In genomic region chr17:10631048-10631700, GRCh38 we compare ENCODE assay signal across 9 cellular contexts. TPM values are rescaled to one million over a fixed set of nuclear protein-coding genes. Genes with fewer than 3 reads are reported as not detected.
DNase-seq lines count a peak whose midpoint lies in the region; ATAC-seq and TF ChIP-seq lines count a peak whose summit lies in the region.
"Had no signal": no experiment of that assay in that cellular context is flagged by ENCODE, and none has a peak within 500 bp of the region (broad histone marks: within the 10 kb centered on the region; RNA-seq: fewer than 3 reads in every experiment).

No MANE protein-coding gene starts in this region.

- H3K27ac ChIP-seq in DND-41 (ENCODE audit: low read length): no peak overlapping the region
- no peak overlapping the region for H3K27ac ChIP-seq in testis
- H3K27ac ChIP-seq: SJSA1 had no signal

- no peak overlapping the region for H2AFZ ChIP-seq in DND-41 (ENCODE audit: low read depth, low read length)

- H3K4me3 ChIP-seq in DND-41 (ENCODE audit: low read depth in 1 of 2, low read length in 2 of 2) (no peak overlapping the region), HFF-Myc (replicated peaks; ENCODE audit: low read depth, low read length) (no peak overlapping the region), testis (no peak overlapping the region)
- H3K4me3 ChIP-seq: SJSA1 had no signal

- H3K36me3 ChIP-seq in DND-41 (ENCODE audit: insufficient read depth, low read length): peaks cover 9% of the 10 kb centered on the region; the same call in 1 of the 2 replicates
- H3K36me3 ChIP-seq in testis (ENCODE audit: low read depth, missing control alignments): no peaks in the 10 kb centered on the region
- H3K36me3 ChIP-seq: SJSA1 had no signal

- no peak for TF ChIP-seq POLR2A in testis (IDR thresholded peaks at IDR 0.05)

- TF ChIP-seq CTCF in DND-41 (IDR thresholded peaks at IDR 0.05; ENCODE audit: borderline replicate concordance, extremely low read depth, low read length, poor library complexity, severe bottlenecking) (peak; percentile 74), HFF-Myc (IDR thresholded peaks at IDR 0.05; ENCODE audit: low read depth, low read length, missing control alignments) (peak; percentile 90), testis (IDR thresholded peaks at IDR 0.05) (peak in 2 of 3 experiments; percentile 69 to 88)

- H3K4me2 ChIP-seq in DND-41 (ENCODE audit: insufficient read depth, low read length): no peak overlapping the region

- no peaks in the 10 kb centered on the region for H3K79me2 ChIP-seq in DND-41 (ENCODE audit: insufficient read depth, low read length)

- H3K4me1 ChIP-seq in DND-41 (ENCODE audit: insufficient read depth, low read length): no peaks in the 10 kb centered on the region
- H3K4me1 ChIP-seq in testis: no peaks in the 10 kb centered on the region
- H3K4me1 ChIP-seq: SJSA1 had no signal

- no peaks in the 10 kb centered on the region for H3K27me3 ChIP-seq in DND-41 (ENCODE audit: insufficient read depth, low read length, poor library complexity)
- H3K27me3 ChIP-seq in testis: no peaks in the 10 kb centered on the region
- H3K27me3 ChIP-seq: SJSA1 had no signal

- intact Hi-C loops in testis (cut with DNase I; ENCODE audit: low total_unique reads): no loop called here

- no peaks in the 10 kb centered on the region for H3K9me3 ChIP-seq in DND-41 (ENCODE audit: insufficient read depth, low read length, severe bottlenecking)
- H3K9me3 ChIP-seq in testis: no peaks in the 10 kb centered on the region
- H3K9me3 ChIP-seq: SJSA1 had no signal

- no peak for ATAC-seq in DND-41 (ENCODE audit: insufficient read depth, low read depth)

- 44 to 45% methylated on average over 18 of the region's 18 CpGs for WGBS in testis, 2 donors

- DNase-seq in DND-41 (peak; percentile 24), HFF-Myc (ENCODE audit: extremely low read depth, low read depth) (no peak), hepatic stellate cell (ENCODE audit: low spot score) (peak; percentile 62), testis (peak; percentile 44), NCI-H2029 (lab: John Stamatoyannopoulos, UW) (no peak), NCI-H2227 treated with DMSO at 0.1 percent for 48 hours (lab: John Stamatoyannopoulos, UW) (no peak), putamen (ENCODE audit: low spot score) (no peak)
- DNase-seq in activated CD4-positive, alpha-beta T cell treated with anti-CD3 and anti-CD28 coated beads, Interleukin-2, amount 50 U/mL, for 48 hours: peak; percentile 37 to 44

- no peaks in the 10 kb centered on the region; the same call in 1 of the 2 replicates for H4K20me1 ChIP-seq in DND-41 (ENCODE audit: insufficient read depth, low read length)

- H3K9ac ChIP-seq in DND-41 (ENCODE audit: low read depth, low read length): no peak overlapping the region

RNA-seq across cellular contexts. Expression of gene MYH3, which starts 25.9 kb away (rescaled TPM):
- total RNA-seq in testis: 10 to 100 TPM; 18.1 to 19.3 TPM
- polyA plus RNA-seq in testis (ENCODE audit: insufficient read depth, low read depth, low replicate concordance): 35.3 TPM

Comparison
In these comparisons a context has a peak if more than half of its experiments do, and no peak if none do; other contexts are left out.
1. DNase-seq: peak in DND-41 (single experiment), activated CD4-positive, alpha-beta T cell treated with anti-CD3 and anti-CD28 coated beads, Interleukin-2, amount 50 U/mL, for 48 hours (2 of 2), hepatic stellate cell (single experiment) and testis (single experiment); none in HFF-Myc (single experiment), NCI-H2029 (single experiment), NCI-H2227 treated with DMSO at 0.1 percent for 48 hours (single experiment) and putamen (single experiment).
2. Peak in every context shown above with its lines, with median percentiles within 50 percentile points of each other: CTCF ChIP-seq.